ENCODE assay signal across 11 cellular contexts in the genomic region with DNA sequence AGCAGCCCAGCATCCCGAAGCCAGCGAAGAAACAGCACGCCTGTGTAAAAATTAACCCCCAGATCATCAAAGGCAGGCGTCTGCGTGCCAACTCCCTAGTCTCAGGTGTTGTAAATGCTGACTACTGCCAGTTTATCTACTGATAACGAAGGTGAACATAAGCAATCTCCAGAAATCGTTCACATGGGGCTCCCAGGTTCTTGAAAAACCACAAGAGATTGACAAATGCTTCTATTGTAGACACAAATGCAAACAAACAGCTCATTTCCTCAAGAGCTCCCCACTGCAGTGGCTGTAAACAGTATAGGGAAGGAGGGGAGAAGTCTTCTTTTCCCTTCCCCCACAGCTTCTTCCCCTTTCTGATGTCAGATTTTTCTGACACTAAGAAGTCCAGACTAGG. TPM values are rescaled to one million over a fixed set of nuclear protein-coding genes. Genes with fewer than 3 reads are reported as not detected.
DNase-seq lines count a peak whose midpoint lies in the region; ATAC-seq, FAIRE-seq and TF ChIP-seq lines count a peak whose summit lies in the region.
"Had no signal": no experiment of that assay in that cellular context is flagged by ENCODE, and none has a peak within 500 bp of the region (broad histone marks: within the 10 kb centered on the region; RNA-seq: fewer than 3 reads in every experiment).

No MANE protein-coding gene starts in this region.

- no peak for TF ChIP-seq POLR2A in A549 (IDR thresholded peaks at IDR 0.05; ENCODE audit: low read length)

- no peaks in the 10 kb centered on the region for H3K27me3 ChIP-seq in lung (ENCODE audit: control insufficient read depth, insufficient read depth)

- peak overlapping the region in 1 of 2 experiments; percentile 66; a peak in 3 of 6 replicates for H3K27ac ChIP-seq in A549
- no peak overlapping the region for H3K27ac ChIP-seq in lung (ENCODE audit: low read depth in 1 of 2, low read length in 1 of 2)

- no peak for FAIRE-seq in A549 (lab: Jason Lieb, UNC)

- peaks cover 67% of the 10 kb centered on the region for H3K27me3 Mint-ChIP-seq in T-helper 1 cell treated with Interleukin-12 subunit alpha and Interleukin-12 subunit beta and Interleukin-4 antibody, amounts not matched to agents 30 μg/mL and 1 μg/mL, for 36 hours (ENCODE audit: low read depth)

- TF ChIP-seq RAD21 in A549 (conservative IDR thresholded peaks at IDR 0.05 in 1 of 2, IDR thresholded peaks at IDR 0.05 in 1 of 2) = no peak

- H3K4me1 ChIP-seq in A549 = peaks cover 27% of the 10 kb centered on the region
- peaks cover 5 to 11% of the 10 kb centered on the region in 2 donors for H3K4me1 ChIP-seq in lung (ENCODE audit: control insufficient read depth in 2 of 2, insufficient read depth in 2 of 2, low read length in 2 of 2)

- no peaks in the 10 kb centered on the region for H3K9me3 ChIP-seq in A549
- H3K9me3 ChIP-seq in lung (ENCODE audit: control insufficient read depth in 2 of 2, insufficient read depth in 1 of 2, low read length in 1 of 2) = no peaks in the 10 kb centered on the region

- H3K4me3 Mint-ChIP-seq in T-helper 1 cell treated with Interleukin-12 subunit alpha and Interleukin-12 subunit beta and Interleukin-4 antibody, amounts not matched to agents 30 μg/mL and 1 μg/mL, for 36 hours = peak overlapping the region; percentile 25

- ATAC-seq in A549 = peak; percentile 14 to 50; a peak in 3 of 6 replicates
- ATAC-seq in lung (ENCODE audit: insufficient read depth, low FRiP score) = peak; percentile 63
- ATAC-seq in HG03432 (IDR thresholded peaks at IDR 0.05; ENCODE audit: unreplicated experiment) = no peak
- ATAC-seq in HG02678 (IDR thresholded peaks at IDR 0.05; ENCODE audit: unreplicated experiment) = no peak

- peak overlapping the region; percentile 62 for H3K27ac Mint-ChIP-seq in T-helper 1 cell treated with Interleukin-12 subunit alpha and Interleukin-12 subunit beta and Interleukin-4 antibody, amounts not matched to agents 30 μg/mL and 1 μg/mL, for 36 hours

- TF ChIP-seq EP300 in A549 (IDR thresholded peaks at IDR 0.05) = no peak

- WGBS in A549 (ENCODE audit: missing lambda C conversion rate) = 58% methylated on average over 7 of the region's 7 CpGs
- 21 to 24% methylated on average over 7 of the region's 7 CpGs for WGBS in lung, 2 donors

- no peaks in the 10 kb centered on the region for H3K36me3 ChIP-seq in lung (ENCODE audit: control insufficient read depth in 2 of 2, insufficient read depth in 2 of 2, low read length in 2 of 2)

- no peaks in the 10 kb centered on the region for H3K9me3 Mint-ChIP-seq in T-helper 1 cell treated with Interleukin-12 subunit alpha and Interleukin-12 subunit beta and Interleukin-4 antibody, amounts not matched to agents 30 μg/mL and 1 μg/mL, for 36 hours

- H3K4me3 ChIP-seq in A549 (no peak overlapping the region), lung (no peak overlapping the region)

- H3K4me1 Mint-ChIP-seq in T-helper 1 cell treated with Interleukin-12 subunit alpha and Interleukin-12 subunit beta and Interleukin-4 antibody, amounts not matched to agents 30 μg/mL and 1 μg/mL, for 36 hours (ENCODE audit: low read depth) = peaks cover 42% of the 10 kb centered on the region

- TF ChIP-seq CTCF in A549 (IDR thresholded peaks at IDR 0.05) = no peak
- no peak for TF ChIP-seq CTCF in lung (IDR thresholded peaks at IDR 0.05; ENCODE audit: control extremely low read depth, extremely low read depth)

- POLR2A ChIA-PET in A549 (lab: Yijun Ruan, JAX) = no interaction called here

- CTCF ChIA-PET in A549 (lab: Yijun Ruan, JAX) = interaction anchor here (0.9 to 3.4 kb wide), 9 partner anchors 9 to 193 kb away, joined by 3 to 16 read pairs (median 5); no protein-coding TSS in a partner anchor

- H3K4me2 ChIP-seq in A549 = peak overlapping the region; percentile 40

- DNase-seq in A549 (ENCODE audit: low read depth in 1 of 2, low spot score in 1 of 2) (peak in 1 of 2 experiments; percentile 38), HT-29 (ENCODE audit: low spot score) (peak; percentile 51), lung (ENCODE audit: low spot score) (no peak), GOT3 (lab: John Stamatoyannopoulos, UW) (no peak), COR-L47 (lab: John Stamatoyannopoulos, UW) (no peak)
- DNase-seq: anterior cingulate cortex, foreskin melanocyte, NCI-H345 had no signal

- H3K36me3 Mint-ChIP-seq in T-helper 1 cell treated with Interleukin-12 subunit alpha and Interleukin-12 subunit beta and Interleukin-4 antibody, amounts not matched to agents 30 μg/mL and 1 μg/mL, for 36 hours (ENCODE audit: low read depth) = no peaks in the 10 kb centered on the region

TF ChIP-seq in A549, 52 proteins besides CTCF, POLR2A, EP300 and RAD21:
- TF ChIP-seq ZFP36 (IDR thresholded peaks at IDR 0.05; ENCODE audit: borderline replicate concordance, partially characterized antibody) = no peak
- TF ChIP-seq, protein P1, sequence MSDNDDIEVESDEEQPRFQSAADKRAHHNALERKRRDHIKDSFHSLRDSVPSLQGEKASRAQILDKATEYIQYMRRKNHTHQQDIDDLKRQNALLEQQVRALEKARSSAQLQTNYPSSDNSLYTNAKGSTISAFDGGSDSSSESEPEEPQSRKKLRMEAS (IDR thresholded peaks at IDR 0.05) = peak; percentile 21; the same call in 1 of the 2 replicates

RNA-seq across cellular contexts. Expression of a gene that starts 5.3 kb away (rescaled TPM):
- polyA plus RNA-seq in A549 (2011; rRNA removed) = 29.8 and 30.5 TPM in 2 replicates
- 23.4 and 33.9 TPM in 2 replicates for polyA plus RNA-seq in A549 (2012; cell fraction: cytosol; rRNA removed)
- polyA plus RNA-seq in A549 (2012; cell fraction: nucleus; rRNA removed) = 69.3 and 101 TPM in 2 replicates
- polyA plus RNA-seq in A549 (2017; fragmentation: RNase III; extraction: RNeasy Plus Mini Kit Qiagen cat#74134 plus additional on column Dnase treatment) = 21.9 to 26.4 TPM (median 23.2 TPM) in 3 replicates
- polyA minus RNA-seq in A549 (2011; rRNA and poly(A)+ RNA removed) = 46.3 and 47.5 TPM in 2 replicates
- total RNA-seq in HT-29 (2014; rRNA removed; shearing (Covaris generic)) = 59.2 and 62.9 TPM in 2 replicates
- total RNA-seq in lung = 10 to 100 TPM; 30.3 to 43.5 TPM
- polyA plus RNA-seq in lung = 10 to 100 TPM; 11.0 to 12.8 TPM

Comparison
In these comparisons a context has a peak if more than half of its experiments do, and no peak if none do; other contexts are left out.
1. ATAC-seq: peak in A549 (2 of 2) and lung (single experiment); none in HG03432 (single experiment) and HG02678 (single experiment).